Comparison of ENCODE assay signal across 25 cellular contexts in genomic region chr6:10890151-10890550, GRCh38. TPM values are rescaled to one million over a fixed set of nuclear protein-coding genes. Genes with fewer than 3 reads are reported as not detected.
"Had no signal": no experiment of that assay in that cellular context is flagged by ENCODE, and none has a peak within 500 bp of the region (broad histone marks: within the 10 kb centered on the region; RNA-seq: fewer than 3 reads in every experiment).

No MANE protein-coding gene starts in this region.

- H3K27ac ChIP-seq: ascending aorta, body of pancreas, coronary artery had no signal

- H3K9ac ChIP-seq: SK-N-SH had no signal

- H3K9me3 ChIP-seq: body of pancreas, SK-N-SH had no signal

- H3K4me3 ChIP-seq: ascending aorta, body of pancreas, coronary artery had no signal

- H3K4me2 ChIP-seq: SK-N-SH had no signal

- H3K36me3 ChIP-seq: ascending aorta had no signal

- H3K4me3 Mint-ChIP-seq: activated CD8-positive, alpha-beta T cell treated with anti-CD3 and anti-CD28 coated beads for 36 hours; activated naive CD8-positive, alpha-beta T cell treated with anti-CD3 and anti-CD28 coated beads, Interleukin-2, amount 50 U/mL, for 24 hours had no signal

- DNase-seq: activated CD4-positive, alpha-beta T cell treated with anti-CD3 and anti-CD28 coated beads for 4 hours; activated CD8-positive, alpha-beta memory T cell treated with anti-CD3 and anti-CD28 coated beads, Interleukin-2, amount 50 U/mL, for 48 hours; activated CD8-positive, alpha-beta T cell treated with anti-CD3 and anti-CD28 coated beads for 36 hours; activated effector memory CD4-positive, alpha-beta T cell treated with anti-CD3 and anti-CD28 coated beads, Interleukin-2, amount 50 U/mL, for 16 hours; activated naive CD4-positive, alpha-beta T cell treated with Interleukin-2 at 50 U/mL for 16 hours; activated naive CD8-positive, alpha-beta T cell treated with anti-CD3 and anti-CD28 coated beads, Interleukin-2, amount 50 U/mL, for 24 hours; activated T-cell treated with anti-CD3 and anti-CD28 coated beads, Interleukin-2, amount 50 U/mL, for 1 hour; amniotic stem cell; body of pancreas; central memory CD4-positive, alpha-beta T cell; NCI-H1105; NCI-H1436; NCI-H1694 treated with DMSO at 0.1 percent for 48 hours; NCI-H2029 treated with DMSO at 0.1 percent for 48 hours; NCI-H510A treated with DMSO at 0.1 percent for 48 hours; NCI-H69; SK-N-SH; T-helper 1 cell had no signal

- ATAC-seq: activated CD8-positive, alpha-beta T cell treated with anti-CD3 and anti-CD28 coated beads for 36 hours; activated naive CD4-positive, alpha-beta T cell treated with anti-CD3 and anti-CD28 coated beads, Interleukin-2, amount 50 U/mL, for 72 hours; activated naive CD8-positive, alpha-beta T cell treated with anti-CD3 and anti-CD28 coated beads, Interleukin-2, amount 50 U/mL, for 24 hours; body of pancreas had no signal

- H3K9me3 Mint-ChIP-seq: activated CD8-positive, alpha-beta T cell treated with anti-CD3 and anti-CD28 coated beads for 36 hours; activated naive CD4-positive, alpha-beta T cell treated with anti-CD3 and anti-CD28 coated beads, Interleukin-2, amount 50 U/mL, for 72 hours had no signal

- FAIRE-seq: bronchial epithelial cell had no signal

RNA-seq across cellular contexts. Expression of gene GCM2, which starts 8.3 kb away (rescaled TPM):
- total RNA-seq: activated CD8-positive, alpha-beta T cell treated with anti-CD3 and anti-CD28 coated beads for 36 hours; activated naive CD4-positive, alpha-beta T cell treated with anti-CD3 and anti-CD28 coated beads, Interleukin-2, amount 50 U/mL, for 72 hours; ascending aorta; body of pancreas; bronchial epithelial cell; chondrocyte; RPMI7951; T-helper 2 cell treated with Interferon-gamma antibody and Interleukin-4, amounts not matched to agents 100 ng/mL and 5 ng/mL, for 36 hours had no signal
- polyA plus RNA-seq: SK-N-SH had no signal

RNA-seq across cellular contexts. Expression of gene MAK, which starts 51.8 kb away (rescaled TPM):
- total RNA-seq: ascending aorta, bronchial epithelial cell, chondrocyte, RPMI7951 had no signal
